ENCODE assay signal across 18 cellular contexts in genomic region chr4:145884775-145885174, GRCh38.
"Had no signal": no experiment of that assay in that cellular context is flagged by ENCODE, and none has a peak within 500 bp of the region (broad histone marks: within the 10 kb centered on the region; RNA-seq: fewer than 3 reads in every experiment).

No MANE protein-coding gene starts in this region.

- DNase-seq: activated CD4-positive, alpha-beta T cell treated with anti-CD3 and anti-CD28 coated beads for 1 hour; activated CD4-positive, alpha-beta T cell treated with anti-CD3 and anti-CD28 coated beads, Interleukin-2, amount 50 U/mL, for 4 hours; activated gamma-delta T cell; amygdala; dermis blood vessel endothelial cell; effector memory CD8-positive, alpha-beta T cell; left ventricle myocardium superior; stimulated activated CD4-positive, alpha-beta T cell treated with anti-CD3 and anti-CD28 coated beads, Interleukin-2, amount 100 ng/mL, for 24 hours; stimulated activated naive CD8-positive, alpha-beta T cell treated with anti-CD3 and anti-CD28 coated beads, Interleukin-15, amount 100 ng/mL, for 72 hours; WERI-Rb-1 had no signal

- H3K27ac Mint-ChIP-seq: activated naive CD8-positive, alpha-beta T cell; effector memory CD8-positive, alpha-beta T cell; stimulated activated naive CD8-positive, alpha-beta T cell treated with anti-CD3 and anti-CD28 coated beads, Interleukin-15, amount 100 ng/mL, for 72 hours; type B pancreatic cell had no signal

- H3K27ac ChIP-seq: cardiac muscle cell, prostate gland, right atrium auricular region, suprapubic skin, WERI-Rb-1 had no signal

- H3K9me3 ChIP-seq: prostate gland, right atrium auricular region, suprapubic skin had no signal

- H3K27me3 ChIP-seq: cardiac muscle cell, right atrium auricular region, suprapubic skin had no signal

- H3K9me3 Mint-ChIP-seq: effector memory CD8-positive, alpha-beta T cell; memory B cell; neural crest cell; stimulated activated naive CD8-positive, alpha-beta T cell treated with anti-CD3 and anti-CD28 coated beads, Interleukin-15, amount 100 ng/mL, for 72 hours; type B pancreatic cell had no signal

- H3K36me3 ChIP-seq: cardiac muscle cell, prostate gland, right atrium auricular region, suprapubic skin had no signal

- H3K27me3 Mint-ChIP-seq: activated naive CD8-positive, alpha-beta T cell; effector memory CD8-positive, alpha-beta T cell; memory B cell; stimulated activated naive CD8-positive, alpha-beta T cell treated with anti-CD3 and anti-CD28 coated beads, Interleukin-15, amount 100 ng/mL, for 72 hours; type B pancreatic cell had no signal

- ATAC-seq: effector memory CD8-positive, alpha-beta T cell; left ventricle myocardium superior; stimulated activated naive CD8-positive, alpha-beta T cell treated with anti-CD3 and anti-CD28 coated beads, Interleukin-15, amount 100 ng/mL, for 72 hours had no signal

- H3K4me3 Mint-ChIP-seq: activated naive CD8-positive, alpha-beta T cell; effector memory CD8-positive, alpha-beta T cell; memory B cell; neural crest cell; stimulated activated naive CD8-positive, alpha-beta T cell treated with anti-CD3 and anti-CD28 coated beads, Interleukin-15, amount 100 ng/mL, for 72 hours; type B pancreatic cell had no signal

- H3K4me3 ChIP-seq: cardiac muscle cell, prostate gland, right atrium auricular region, suprapubic skin had no signal
